Comparison of ENCODE assay signal across 26 cellular contexts in the genomic region with DNA sequence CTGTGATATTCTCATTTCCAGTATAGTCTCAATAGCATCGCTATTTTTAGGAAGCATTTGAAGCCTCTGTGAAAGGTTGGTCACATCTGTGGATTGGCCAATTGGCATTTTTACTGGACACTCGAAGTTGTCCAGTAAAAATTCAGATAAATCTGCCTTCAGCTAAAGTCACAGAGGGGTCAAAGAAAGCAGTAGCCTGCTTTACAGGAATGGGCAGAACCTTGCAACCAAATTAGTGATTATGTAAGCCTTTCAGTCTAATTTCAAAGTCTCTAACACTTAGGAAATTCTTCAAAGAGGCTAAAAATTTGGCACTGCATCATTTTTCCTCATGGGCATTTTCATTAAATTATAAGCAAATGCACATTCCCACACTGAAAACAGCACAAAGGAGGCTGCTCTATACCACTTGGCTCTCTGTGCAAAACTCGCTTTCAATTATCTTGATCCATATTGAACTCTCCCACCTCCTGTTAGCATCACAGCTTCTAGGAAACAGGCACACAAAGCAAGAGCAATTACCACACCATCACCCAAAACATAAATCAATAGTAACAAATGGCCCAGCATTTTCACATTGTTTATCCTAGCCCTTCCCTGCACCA.
DNase-seq lines count a peak whose midpoint lies in the region; ATAC-seq and TF ChIP-seq lines count a peak whose summit lies in the region.
"Had no signal": no experiment of that assay in that cellular context is flagged by ENCODE, and none has a peak within 500 bp of the region (broad histone marks: within the 10 kb centered on the region; RNA-seq: fewer than 3 reads in every experiment).

No MANE protein-coding gene starts in this region.

- peak; percentile 29 for DNase-seq in EH (ENCODE audit: low read depth)
- DNase-seq in GM23338 (ENCODE audit: low spot score), result no peak
- peak; percentile 28 for DNase-seq in NCI-H774 (lab: John Stamatoyannopoulos, UW)
- DNase-seq in osteoblast (ENCODE audit: insufficient read length, low spot score, missing footprints), result no peak
- DNase-seq in AML-193 (lab: John Stamatoyannopoulos, UW), result no peak
- no peak for DNase-seq in NCI-H2196 treated with DMSO at 0.1 percent for 48 hours (lab: John Stamatoyannopoulos, UW; ENCODE audit: unreplicated experiment)
- DNase-seq in activated CD4-positive, alpha-beta T cell treated with anti-CD3 and anti-CD28 coated beads, Interleukin-2, amount 50 U/mL, for 48 hours, result no peak
- no peak for DNase-seq in ecto neural progenitor cell (ENCODE audit: low spot score)
- DNase-seq: Calu3; CD8-positive, alpha-beta T cell; DMS153; H9; IMR-90; NCI-H1048; NCI-H1436; NCI-H1930; NCI-H2107; NCI-H446 treated with DMSO at 0.1 percent for 48 hours; NCI-H526 treated with DMSO at 0.1 percent for 48 hours; PC-9; T-helper 1 cell had no signal

- H3K4me2 ChIP-seq in GM23338 (no peak overlapping the region), osteoblast (ENCODE audit: insufficient read depth, low read length) (no peak overlapping the region)
- H3K4me2 ChIP-seq: KMS-11, PC-9 had no signal

- H3K27me3 ChIP-seq in GM23338 (ENCODE audit: insufficient read depth) (no peaks in the 10 kb centered on the region), osteoblast (ENCODE audit: insufficient read depth, low read length) (no peaks in the 10 kb centered on the region)
- H3K27me3 ChIP-seq: SJSA1 had no signal

- H3K27ac ChIP-seq in GM23338 (ENCODE audit: low read depth) (no peak overlapping the region), osteoblast (ENCODE audit: low read depth, low read length) (no peak overlapping the region)
- H3K27ac ChIP-seq: C4-2B, KMS-11, PC-9, SJSA1 had no signal

- ATAC-seq in GM23338, result no peak
- ATAC-seq: CD8-positive, alpha-beta T cell; Right ventricle myocardium inferior had no signal

- H3K9me2 ChIP-seq in GM23338 (ENCODE audit: insufficient read depth), result no peaks in the 10 kb centered on the region

- no peak overlapping the region for H3K4me3 Mint-ChIP-seq in GM23338
- H3K4me3 Mint-ChIP-seq: B cell; CD8-positive, alpha-beta T cell; H9 had no signal

- H4K20me1 ChIP-seq in GM23338 (replicated peaks; ENCODE audit: insufficient read depth) (no peaks in the 10 kb centered on the region), osteoblast (ENCODE audit: insufficient read depth, low read length) (no peaks in the 10 kb centered on the region)

- no peaks in the 10 kb centered on the region for H3F3A ChIP-seq in GM23338 (replicated peaks; ENCODE audit: low read depth)

- H3K4me1 ChIP-seq in GM23338 (ENCODE audit: insufficient read depth) (no peaks in the 10 kb centered on the region), osteoblast (ENCODE audit: insufficient read depth, low read length) (no peaks in the 10 kb centered on the region)

- H2AFZ ChIP-seq in GM23338 (peak overlapping the region; percentile 78; the same call in 1 of the 2 replicates), osteoblast (ENCODE audit: low read length) (peak overlapping the region; percentile 17)
- H2AFZ ChIP-seq: PC-9 had no signal

- TF ChIP-seq CTCF in GM23338 (conservative IDR thresholded peaks at IDR 0.05; ENCODE audit: low read depth in 2 of 2), result no peak
- TF ChIP-seq CTCF in osteoblast (IDR thresholded peaks at IDR 0.05; ENCODE audit: extremely low read depth, low read depth, low read length), result no peak

- H3K27me3 Mint-ChIP-seq in GM23338 (ENCODE audit: insufficient read depth, low read depth, poor library complexity), result no peaks in the 10 kb centered on the region
- H3K27me3 Mint-ChIP-seq: B cell had no signal

- H3K79me2 ChIP-seq in GM23338 (replicated peaks; ENCODE audit: insufficient read depth) (no peaks in the 10 kb centered on the region), osteoblast (ENCODE audit: insufficient read depth, low read length) (peaks cover 42% of the 10 kb centered on the region)

- peaks cover 22% of the 10 kb centered on the region for H3K36me3 Mint-ChIP-seq in GM23338 (ENCODE audit: low read depth)
- H3K36me3 Mint-ChIP-seq: CD8-positive, alpha-beta T cell had no signal

- H3K27ac Mint-ChIP-seq in GM23338, result no peak overlapping the region
- H3K27ac Mint-ChIP-seq: B cell; CD8-positive, alpha-beta T cell; H9 had no signal

- H3K36me3 ChIP-seq in GM23338 (ENCODE audit: insufficient read depth) (no peaks in the 10 kb centered on the region), osteoblast (ENCODE audit: insufficient read depth, low read length) (no peaks in the 10 kb centered on the region)
- H3K36me3 ChIP-seq: SJSA1 had no signal

- no peaks in the 10 kb centered on the region for H3K4me1 Mint-ChIP-seq in GM23338
- H3K4me1 Mint-ChIP-seq: B cell, H9 had no signal

- H3K9me3 ChIP-seq in osteoblast (ENCODE audit: low read depth, low read length), result no peaks in the 10 kb centered on the region

- H3K4me3 ChIP-seq in GM23338 (no peak overlapping the region), osteoblast (ENCODE audit: insufficient read depth, low read length) (no peak overlapping the region)
- H3K4me3 ChIP-seq: PC-9, SJSA1 had no signal

- peaks cover 24% of the 10 kb centered on the region for H3K9me3 Mint-ChIP-seq in GM23338

TF ChIP-seq in GM23338, 12 proteins besides CTCF, POLR2A, EP300 and RAD21 (continues in another document):
- TF ChIP-seq JUNB (IDR thresholded peaks at IDR 0.05; ENCODE audit: unreplicated experiment) (no peak), CREB1 (CRISPR knock-in tag; IDR thresholded peaks at IDR 0.05; ENCODE audit: low read depth) (no peak), ZNF331 (CRISPR knock-in tag; IDR thresholded peaks at IDR 0.05; ENCODE audit: low read depth) (no peak), EZH2 (IDR thresholded peaks at IDR 0.05; ENCODE audit: low read depth, unreplicated experiment) (no peak), EZH2phosphoT487 (IDR thresholded peaks at IDR 0.05; ENCODE audit: unreplicated experiment) (no peak), STAT1 (IDR thresholded peaks at IDR 0.05; ENCODE audit: unreplicated experiment) (no peak), POLR2AphosphoS5 (IDR thresholded peaks at IDR 0.05; ENCODE audit: low read depth) (no peak), ZNF114 (CRISPR knock-in tag; IDR thresholded peaks at IDR 0.05) (no peak)
- TF ChIP-seq, protein P1, sequence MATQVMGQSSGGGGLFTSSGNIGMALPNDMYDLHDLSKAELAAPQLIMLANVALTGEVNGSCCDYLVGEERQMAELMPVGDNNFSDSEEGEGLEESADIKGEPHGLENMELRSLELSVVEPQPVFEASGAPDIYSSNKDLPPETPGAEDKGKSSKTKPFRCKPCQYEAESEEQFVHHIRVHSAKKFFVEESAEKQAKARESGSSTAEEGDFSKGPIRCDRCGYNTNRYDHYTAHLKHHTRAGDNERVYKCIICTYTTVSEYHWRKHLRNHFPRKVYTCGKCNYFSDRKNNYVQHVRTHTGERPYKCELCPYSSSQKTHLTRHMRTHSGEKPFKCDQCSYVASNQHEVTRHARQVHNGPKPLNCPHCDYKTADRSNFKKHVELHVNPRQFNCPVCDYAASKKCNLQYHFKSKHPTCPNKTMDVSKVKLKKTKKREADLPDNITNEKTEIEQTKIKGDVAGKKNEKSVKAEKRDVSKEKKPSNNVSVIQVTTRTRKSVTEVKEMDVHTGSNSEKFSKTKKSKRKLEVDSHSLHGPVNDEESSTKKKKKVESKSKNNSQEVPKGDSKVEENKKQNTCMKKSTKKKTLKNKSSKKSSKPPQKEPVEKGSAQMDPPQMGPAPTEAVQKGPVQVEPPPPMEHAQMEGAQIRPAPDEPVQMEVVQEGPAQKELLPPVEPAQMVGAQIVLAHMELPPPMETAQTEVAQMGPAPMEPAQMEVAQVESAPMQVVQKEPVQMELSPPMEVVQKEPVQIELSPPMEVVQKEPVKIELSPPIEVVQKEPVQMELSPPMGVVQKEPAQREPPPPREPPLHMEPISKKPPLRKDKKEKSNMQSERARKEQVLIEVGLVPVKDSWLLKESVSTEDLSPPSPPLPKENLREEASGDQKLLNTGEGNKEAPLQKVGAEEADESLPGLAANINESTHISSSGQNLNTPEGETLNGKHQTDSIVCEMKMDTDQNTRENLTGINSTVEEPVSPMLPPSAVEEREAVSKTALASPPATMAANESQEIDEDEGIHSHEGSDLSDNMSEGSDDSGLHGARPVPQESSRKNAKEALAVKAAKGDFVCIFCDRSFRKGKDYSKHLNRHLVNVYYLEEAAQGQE (IDR thresholded peaks at IDR 0.05; ENCODE audit: unreplicated experiment), result no peak

Comparison
In these comparisons a context has a peak if more than half of its experiments do, and no peak if none do; other contexts are left out.
1. DNase-seq: peak in EH (single experiment) and NCI-H774 (single experiment); none in GM23338 (single experiment), osteoblast (single experiment), AML-193 (0 of 2), NCI-H2196 treated with DMSO at 0.1 percent for 48 hours (single experiment), activated CD4-positive, alpha-beta T cell treated with anti-CD3 and anti-CD28 coated beads, Interleukin-2, amount 50 U/mL, for 48 hours (0 of 2) and ecto neural progenitor cell (single experiment).